In the genomic region with DNA sequence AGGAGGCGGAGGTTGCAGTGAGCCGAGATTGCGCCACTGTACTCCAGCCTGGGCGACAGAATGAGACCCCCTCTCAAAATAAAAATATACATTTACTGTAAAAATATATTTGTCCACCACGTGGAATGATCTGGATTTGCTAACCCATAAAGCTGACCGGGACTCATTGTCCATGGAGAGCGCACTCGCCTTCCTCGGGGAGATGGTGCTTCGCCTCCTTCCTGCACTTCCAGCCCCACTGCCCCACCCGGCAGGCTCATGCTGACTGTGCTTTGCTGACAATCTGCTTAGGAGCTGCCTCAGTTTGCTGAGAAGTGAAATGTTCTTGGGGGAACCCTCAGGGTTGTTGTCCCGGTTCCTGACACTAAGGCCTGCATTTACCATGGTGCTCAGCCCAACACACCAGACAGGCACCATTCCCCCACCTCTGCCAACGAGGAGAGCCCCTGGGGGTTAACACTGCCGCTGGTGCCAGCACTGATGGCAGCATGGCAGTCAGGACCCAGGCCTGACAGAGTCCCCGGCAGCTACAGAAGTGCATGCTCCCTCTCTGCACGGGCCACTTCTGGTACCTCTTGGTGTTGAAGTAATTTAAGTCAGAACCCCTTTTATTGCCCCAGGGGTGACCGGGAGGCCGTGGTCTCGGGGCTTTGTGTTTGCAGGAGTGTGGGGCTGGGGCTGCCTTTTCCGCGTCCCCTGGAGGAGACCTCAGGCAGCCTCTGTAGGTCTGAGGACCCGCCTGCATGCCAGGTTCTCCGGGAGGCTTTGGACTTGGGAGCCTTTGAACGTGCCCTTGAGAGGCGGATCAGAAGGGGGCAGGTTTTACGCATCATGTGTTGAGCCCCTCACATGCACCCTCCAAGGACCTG, we compare ENCODE assay signal across 17 cellular contexts. TPM values are rescaled to one million over a fixed set of nuclear protein-coding genes. Genes with fewer than 3 reads are reported as not detected.
DNase-seq lines count a peak whose midpoint lies in the region; ATAC-seq and TF ChIP-seq lines count a peak whose summit lies in the region.
"Had no signal": no experiment of that assay in that cellular context is flagged by ENCODE, and none has a peak within 500 bp of the region (broad histone marks: within the 10 kb centered on the region; RNA-seq: fewer than 3 reads in every experiment).

No MANE protein-coding gene starts in this region.

- no peaks in the 10 kb centered on the region for H3K27me3 Mint-ChIP-seq in activated CD4-positive, alpha-beta T cell treated with anti-CD3 and anti-CD28 coated beads for 36 hours
- no peaks in the 10 kb centered on the region for H3K27me3 Mint-ChIP-seq in effector memory CD8-positive, alpha-beta T cell
- H3K27me3 Mint-ChIP-seq in progenitor cell of endocrine pancreas: no peaks in the 10 kb centered on the region

- peaks cover 26% of the 10 kb centered on the region for H3K4me1 Mint-ChIP-seq in activated CD4-positive, alpha-beta T cell treated with anti-CD3 and anti-CD28 coated beads for 36 hours
- peaks cover 20 to 23% of the 10 kb centered on the region in 2 donors for H3K4me1 Mint-ChIP-seq in effector memory CD8-positive, alpha-beta T cell (ENCODE audit: low read depth in 2 of 2)
- peaks cover 14% of the 10 kb centered on the region for H3K4me1 Mint-ChIP-seq in progenitor cell of endocrine pancreas (ENCODE audit: low read depth)

- H3K27ac Mint-ChIP-seq in activated CD4-positive, alpha-beta T cell treated with anti-CD3 and anti-CD28 coated beads for 36 hours: no peak overlapping the region
- H3K27ac Mint-ChIP-seq in effector memory CD8-positive, alpha-beta T cell: no peak overlapping the region
- peak overlapping the region; percentile 24 for H3K27ac Mint-ChIP-seq in progenitor cell of endocrine pancreas

- CTCF ChIA-PET in activated CD4-positive, alpha-beta T cell treated with anti-CD3 and anti-CD28 coated beads for 36 hours (lab: Charles Lee): no interaction called here

- no peak for DNase-seq in activated CD4-positive, alpha-beta T cell treated with anti-CD3 and anti-CD28 coated beads for 36 hours
- no peak for DNase-seq in activated CD4-positive, alpha-beta T cell treated with anti-CD3 and anti-CD28 coated beads, Interleukin-2, amount 50 U/mL, for 4 hours
- DNase-seq in NT2/D1 (ENCODE audit: low read depth, low spot score) (no peak), progenitor cell of endocrine pancreas (ENCODE audit: low spot score, unreplicated experiment) (no peak), DMS79 treated with DMSO at 0.1 percent for 48 hours (lab: John Stamatoyannopoulos, UW) (no peak)
- DNase-seq in effector memory CD8-positive, alpha-beta T cell: no peak
- DNase-seq: head of caudate nucleus; NCI-H510A treated with DMSO at 0.1 percent for 48 hours; PC-9; stimulated activated naive CD4-positive, alpha-beta T cell treated with Interleukin-2 at 50 U/mL for 16 hours had no signal

- H3K4me3 Mint-ChIP-seq in activated CD4-positive, alpha-beta T cell treated with anti-CD3 and anti-CD28 coated beads for 36 hours: peak overlapping the region; percentile 55
- H3K4me3 Mint-ChIP-seq in effector memory CD8-positive, alpha-beta T cell: peak overlapping the region; percentile 37 to 67
- peak overlapping the region; percentile 59 for H3K4me3 Mint-ChIP-seq in progenitor cell of endocrine pancreas (ENCODE audit: low read depth)

- no peaks in the 10 kb centered on the region for H3K27me3 ChIP-seq in NT2/D1 (ENCODE audit: insufficient read depth, insufficient read length)
- H3K27me3 ChIP-seq: right lobe of liver had no signal

- peaks cover 10% of the 10 kb centered on the region for H3K36me3 Mint-ChIP-seq in activated CD4-positive, alpha-beta T cell treated with anti-CD3 and anti-CD28 coated beads for 36 hours (ENCODE audit: low read depth)
- peaks cover 41% of the 10 kb centered on the region for H3K36me3 Mint-ChIP-seq in effector memory CD8-positive, alpha-beta T cell (ENCODE audit: insufficient read depth)
- peaks cover 4% of the 10 kb centered on the region for H3K36me3 Mint-ChIP-seq in progenitor cell of endocrine pancreas (ENCODE audit: insufficient read depth)

- H3K9ac ChIP-seq in NT2/D1 (ENCODE audit: insufficient read length, low read depth): peak overlapping the region; percentile 32

- peaks cover 70% of the 10 kb centered on the region for H3K36me3 ChIP-seq in NT2/D1 (ENCODE audit: insufficient read depth, insufficient read length, low read length)

- no peaks in the 10 kb centered on the region for H3K9me3 ChIP-seq in NT2/D1 (ENCODE audit: insufficient read depth, low read length)
- H3K9me3 ChIP-seq: HAP-1, right lobe of liver had no signal

- intact Hi-C loops in activated CD4-positive, alpha-beta T cell treated with anti-CD3 and anti-CD28 coated beads for 36 hours (cut with DNase I, micrococcal nuclease): loop anchor here in 1 of 2 experiments (5.0 kb wide), 1 partner anchor 42 kb away; a partner anchor contains a TSS

- no peak for ATAC-seq in activated CD4-positive, alpha-beta T cell treated with anti-CD3 and anti-CD28 coated beads for 36 hours
- no peak for ATAC-seq in effector memory CD8-positive, alpha-beta T cell (replicated peaks)
- ATAC-seq in GM21717 (IDR thresholded peaks at IDR 0.05; ENCODE audit: unreplicated experiment): no peak
- ATAC-seq in GM21515 (IDR thresholded peaks at IDR 0.05; ENCODE audit: unreplicated experiment): no peak
- ATAC-seq: esophagus mucosa, right lobe of liver had no signal

- TF ChIP-seq CTCF in progenitor cell of endocrine pancreas (IDR thresholded peaks at IDR 0.05; ENCODE audit: unreplicated experiment): no peak

- POLR2A ChIA-PET in activated CD4-positive, alpha-beta T cell treated with anti-CD3 and anti-CD28 coated beads for 36 hours (lab: Charles Lee): no interaction called here

- peaks cover 9% of the 10 kb centered on the region for H3K4me1 ChIP-seq in NT2/D1 (ENCODE audit: insufficient read depth, insufficient read length)
- H3K4me1 ChIP-seq: HAP-1 had no signal

- H3K9me3 Mint-ChIP-seq in activated CD4-positive, alpha-beta T cell treated with anti-CD3 and anti-CD28 coated beads for 36 hours (ENCODE audit: low read depth): no peaks in the 10 kb centered on the region
- no peaks in the 10 kb centered on the region for H3K9me3 Mint-ChIP-seq in effector memory CD8-positive, alpha-beta T cell
- H3K9me3 Mint-ChIP-seq in progenitor cell of endocrine pancreas (ENCODE audit: low read depth): no peaks in the 10 kb centered on the region

- no peak overlapping the region for H3K4me3 ChIP-seq in NT2/D1 (ENCODE audit: insufficient read length, low read depth)
- H3K4me3 ChIP-seq: PC-9, right lobe of liver had no signal

RNA-seq across cellular contexts. Expression of a gene that starts 2.5 kb away (rescaled TPM):
- total RNA-seq in activated CD4-positive, alpha-beta T cell treated with anti-CD3 and anti-CD28 coated beads for 36 hours: 10 to 100 TPM; 34.4 to 42.4 TPM
- 59.9 and 65.4 TPM in 2 replicates for total RNA-seq in progenitor cell of endocrine pancreas

RNA-seq across cellular contexts. Expression of a gene that starts 2.8 kb away (rescaled TPM):
- 10 to 100 TPM; 12.5 to 13.6 TPM for total RNA-seq in activated CD4-positive, alpha-beta T cell treated with anti-CD3 and anti-CD28 coated beads for 36 hours
- 47.8 and 50.2 TPM in 2 replicates for total RNA-seq in progenitor cell of endocrine pancreas

RNA-seq across cellular contexts. Expression of a gene that starts 8.3 kb away (rescaled TPM):
- total RNA-seq in activated CD4-positive, alpha-beta T cell treated with anti-CD3 and anti-CD28 coated beads for 36 hours: not detected
- total RNA-seq in progenitor cell of endocrine pancreas: 0.60 and 1.2 TPM in 2 replicates
- total RNA-seq: A172, esophagus mucosa, LHCN-M2, PC-9 had no signal

RNA-seq across cellular contexts. Expression of a gene that starts 12.3 kb away (rescaled TPM):
- 100 to 1,000 TPM; 146 to 175 TPM for total RNA-seq in activated CD4-positive, alpha-beta T cell treated with anti-CD3 and anti-CD28 coated beads for 36 hours
- total RNA-seq in progenitor cell of endocrine pancreas: 77.2 and 84.6 TPM in 2 replicates

RNA-seq across cellular contexts. Expression of a gene that starts 12.6 kb away (rescaled TPM):
- total RNA-seq in activated CD4-positive, alpha-beta T cell treated with anti-CD3 and anti-CD28 coated beads for 36 hours: 10 to 100 TPM; 13.1 to 18.4 TPM
- 50.6 and 53.4 TPM in 2 replicates for total RNA-seq in progenitor cell of endocrine pancreas
